ENCODE assay signal across 21 cellular contexts in the genomic region with DNA sequence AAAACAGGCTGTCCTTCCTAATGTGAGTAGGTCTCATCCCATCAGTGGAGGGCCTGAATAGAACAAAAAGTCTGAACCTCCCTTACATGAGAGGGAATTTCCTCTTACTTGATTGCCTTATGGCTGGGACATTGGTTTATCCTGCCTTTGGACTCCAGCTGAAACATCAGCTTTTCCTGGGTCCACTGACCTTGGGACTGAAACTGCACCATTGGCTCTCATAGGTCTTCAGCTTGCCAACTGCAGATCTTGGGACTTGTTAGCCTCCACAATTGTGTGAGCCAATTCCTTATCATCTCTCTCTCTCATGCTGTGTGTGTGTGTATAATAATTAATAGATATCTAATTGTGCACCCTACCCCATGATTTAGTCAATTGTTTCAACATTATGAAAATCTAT.
DNase-seq lines count a peak whose midpoint lies in the region; ATAC-seq and TF ChIP-seq lines count a peak whose summit lies in the region.
"Had no signal": no experiment of that assay in that cellular context is flagged by ENCODE, and none has a peak within 500 bp of the region (broad histone marks: within the 10 kb centered on the region; RNA-seq: fewer than 3 reads in every experiment).

No MANE protein-coding gene starts in this region.

- H3K4me3 ChIP-seq in body of pancreas: no peak overlapping the region
- H3K4me3 ChIP-seq in stomach: no peak overlapping the region
- no peak overlapping the region for H3K4me3 ChIP-seq in SJCRH30
- H3K4me3 ChIP-seq: GM12878, GM23338 had no signal

- H3K4me3 Mint-ChIP-seq in CD4-positive, alpha-beta T cell: no peak overlapping the region
- H3K4me3 Mint-ChIP-seq: CD4-positive, CD25-positive, alpha-beta regulatory T cell; GM23338; HFFc6; IgD-negative memory B cell had no signal

- H3K27me3 ChIP-seq in body of pancreas (no peaks in the 10 kb centered on the region), stomach (no peaks in the 10 kb centered on the region), SJCRH30 (no peaks in the 10 kb centered on the region)
- no peaks in the 10 kb centered on the region for H3K27me3 ChIP-seq in CD4-positive, alpha-beta T cell (ENCODE audit: control insufficient read depth, insufficient read depth, low read length)
- H3K27me3 ChIP-seq: BE2C had no signal

- no peaks in the 10 kb centered on the region for H3K9me3 ChIP-seq in body of pancreas
- H3K9me3 ChIP-seq in stomach: no peaks in the 10 kb centered on the region
- no peaks in the 10 kb centered on the region for H3K9me3 ChIP-seq in CD4-positive, alpha-beta T cell (ENCODE audit: control insufficient read depth, low read length)
- no peaks in the 10 kb centered on the region for H3K9me3 ChIP-seq in SJCRH30 (replicated peaks)
- H3K9me3 ChIP-seq: BE2C, Caco-2 had no signal

- H3K4me1 ChIP-seq in body of pancreas (peaks cover 13% of the 10 kb centered on the region), stomach (peaks cover 0 to 7% (median 2%) of the 10 kb centered on the region in 4 donors), SJCRH30 (no peaks in the 10 kb centered on the region)
- H3K4me1 ChIP-seq: BE2C, Caco-2 had no signal

- POLR2A ChIA-PET in CD4-positive, alpha-beta T cell (lab: Charles Lee): no interaction called here

- H3K27ac ChIP-seq in body of pancreas (peak overlapping the region in 2 of 4 donors; percentile 29 to 55), stomach (no peak overlapping the region), SJCRH30 (no peak overlapping the region)
- no peak overlapping the region for H3K27ac ChIP-seq in CD4-positive, alpha-beta T cell (ENCODE audit: low read depth, low read length)
- H3K27ac ChIP-seq: HL-60 had no signal

- no peaks in the 10 kb centered on the region for H3K9me3 Mint-ChIP-seq in CD4-positive, alpha-beta T cell
- H3K9me3 Mint-ChIP-seq: CD4-positive, CD25-positive, alpha-beta regulatory T cell; HFFc6; IgD-negative memory B cell had no signal

- TF ChIP-seq CTCF in body of pancreas (IDR thresholded peaks at IDR 0.05) (no peak), stomach (IDR thresholded peaks at IDR 0.05) (no peak)
- no peak for TF ChIP-seq CTCF in CD4-positive, alpha-beta T cell (IDR thresholded peaks at IDR 0.05)

- CTCF ChIA-PET in CD4-positive, alpha-beta T cell (lab: Charles Lee): no interaction called here

- H3K36me3 ChIP-seq in body of pancreas (replicated peaks in 1 of 2; ENCODE audit: insufficient read depth in 1 of 2, low read depth in 2 of 2) (no peaks in the 10 kb centered on the region), stomach (no peaks in the 10 kb centered on the region), SJCRH30 (no peaks in the 10 kb centered on the region)
- H3K36me3 ChIP-seq: BE2C had no signal

- no peak for TF ChIP-seq EP300 in stomach (IDR thresholded peaks at IDR 0.05)

- no peak overlapping the region for H3K27ac Mint-ChIP-seq in CD4-positive, alpha-beta T cell
- H3K27ac Mint-ChIP-seq: CD4-positive, CD25-positive, alpha-beta regulatory T cell; GM23338; HFFc6; IgD-negative memory B cell had no signal

- H3K4me1 Mint-ChIP-seq in CD4-positive, alpha-beta T cell (ENCODE audit: low read depth): no peaks in the 10 kb centered on the region
- H3K4me1 Mint-ChIP-seq: CD4-positive, CD25-positive, alpha-beta regulatory T cell; GM23338 had no signal

- TF ChIP-seq POLR2A in body of pancreas (IDR thresholded peaks at IDR 0.05) (no peak), stomach (IDR thresholded peaks at IDR 0.05) (no peak)

- ATAC-seq in body of pancreas: peak; percentile 87
- no peak for ATAC-seq in CD4-positive, alpha-beta T cell (ENCODE audit: poor library complexity)
- ATAC-seq: GM12878, GM23338, HCT116 had no signal

- H3K27me3 Mint-ChIP-seq in CD4-positive, alpha-beta T cell: no peaks in the 10 kb centered on the region
- H3K27me3 Mint-ChIP-seq: CD4-positive, CD25-positive, alpha-beta regulatory T cell; IgD-negative memory B cell had no signal

- H3K36me3 Mint-ChIP-seq in CD4-positive, alpha-beta T cell (ENCODE audit: low read depth): no peaks in the 10 kb centered on the region
- H3K36me3 Mint-ChIP-seq: CD4-positive, CD25-positive, alpha-beta regulatory T cell; IgD-negative memory B cell had no signal

- peak; percentile 34 for DNase-seq in DMS53 (lab: John Stamatoyannopoulos, UW)
- DNase-seq in body of pancreas: peak; percentile 39 to 83 (median 71)
- DNase-seq in mucosa of gallbladder (ENCODE audit: low spot score): peak; percentile 88
- peak; percentile 46 for DNase-seq in stomach
- DNase-seq in CD4-positive, alpha-beta T cell: no peak
- no peak for DNase-seq in iPS-NIHi11 (ENCODE audit: low spot score)
- DNase-seq in SJCRH30: no peak
- DNase-seq: ACHN; BE2C; C1 segment of cervical spinal cord; Caco-2; CD4-positive, CD25-positive, alpha-beta regulatory T cell; DMS79 treated with DMSO at 0.1 percent for 48 hours; H7; HFFc6; KBM-7 had no signal

- intact Hi-C loops in body of pancreas (cut with DNase I): no loop called here
- intact Hi-C loops in stomach (cut with DNase I; ENCODE audit: low total_unique reads): no loop called here
- intact Hi-C loops in CD4-positive, alpha-beta T cell (cut with DNase I, micrococcal nuclease): no loop called here

Comparison
In these comparisons a context has a peak if more than half of its experiments do, and no peak if none do; other contexts are left out.
1. DNase-seq: peak in DMS53 (single experiment), body of pancreas (4 of 4), mucosa of gallbladder (single experiment) and stomach (single experiment); none in CD4-positive, alpha-beta T cell (0 of 10), iPS-NIHi11 (single experiment) and SJCRH30 (0 of 2).